ENCODE assay signal across 8 cellular contexts in the genomic region with DNA sequence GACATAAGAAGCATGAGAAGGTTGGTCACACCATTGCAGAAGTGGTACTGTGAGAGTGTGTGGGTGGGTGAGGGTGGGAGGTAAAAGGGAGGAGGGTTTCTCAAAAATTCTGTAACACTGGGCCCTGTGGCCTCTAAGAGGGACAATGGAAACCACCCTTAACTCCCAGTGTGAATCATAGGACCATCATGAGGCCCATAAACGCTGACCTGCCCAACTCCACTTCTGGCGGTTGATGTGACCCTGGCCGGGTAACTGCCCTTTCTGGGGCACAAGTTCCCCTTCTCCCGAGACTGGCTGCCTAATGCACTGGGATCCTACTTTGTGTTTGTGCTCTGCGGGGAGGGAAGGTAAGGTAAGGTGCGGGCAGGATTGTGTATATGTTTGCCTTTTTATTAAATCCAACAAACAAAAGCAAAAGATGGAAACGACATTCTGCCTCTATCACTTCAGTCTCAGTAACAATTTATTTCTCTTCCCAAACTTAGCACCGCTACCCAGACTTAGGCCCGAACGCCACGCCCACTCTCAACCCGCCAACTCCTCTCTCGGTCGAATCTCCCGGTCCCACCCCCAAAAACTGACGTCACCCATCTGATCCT. TPM values are rescaled to one million over a fixed set of nuclear protein-coding genes. Genes with fewer than 3 reads are reported as not detected.
DNase-seq lines count a peak whose midpoint lies in the region; ATAC-seq and TF ChIP-seq lines count a peak whose summit lies in the region.

No MANE protein-coding gene starts in this region.

- CTCF ChIA-PET in SK-N-SH (lab: Yijun Ruan, JAX) = interaction anchor here (0.8 to 2.0 kb wide), 7 partner anchors 10 to 45 kb away, joined by 3 to 11 read pairs (median 4); partner anchors contain the start of gene TSFM

- POLR2A ChIA-PET in SK-N-SH (lab: Yijun Ruan, JAX) = no interaction called here

- H3K36me3 ChIP-seq in SK-N-SH (replicated peaks in 1 of 2; ENCODE audit: control insufficient read depth in 1 of 2, insufficient read depth in 2 of 2, low read length in 1 of 2) (peaks cover 9 to 21% of the 10 kb centered on the region in 2 experiments), adrenal gland (replicated peaks in 1 of 2) (no peaks in the 10 kb centered on the region)

- intact Hi-C loops in adrenal gland (cut with DNase I) = loop anchor here in 1 of 2 donors (5.0 kb wide), 1 partner anchor 44 kb away; no protein-coding TSS in a partner anchor

- peak overlapping the region; percentile 93 for H3K4me2 ChIP-seq in SK-N-SH

- 2% methylated on average over 15 of the region's 16 CpGs for WGBS in SK-N-SH (ENCODE audit: low lambda C conversion rate)
- WGBS in adrenal gland, 4 donors = 1 to 2% (median 2%) methylated on average over 16 of the region's 16 CpGs

- H3K4me3 ChIP-seq in GM12865 (ENCODE audit: low read depth, low read length) (peak overlapping the region; percentile 91), SK-N-SH (ENCODE audit: low read depth in 2 of 2, low read length in 1 of 2) (peak overlapping the region; percentile 60 to 78), adrenal gland (peak overlapping the region in 3 of 4 donors; percentile 38 to 94 (median 71))

- TF ChIP-seq RAD21 in SK-N-SH (IDR thresholded peaks at IDR 0.05; ENCODE audit: low read length) = no peak

- ATAC-seq in HG02610 (IDR thresholded peaks at IDR 0.05; ENCODE audit: unreplicated experiment) = peak; percentile 73

- H3K27me3 ChIP-seq in SK-N-SH (ENCODE audit: insufficient read depth) (no peaks in the 10 kb centered on the region), adrenal gland (no peaks in the 10 kb centered on the region)

- peak overlapping the region; percentile 88 for H3K9ac ChIP-seq in SK-N-SH

- H3K4me1 ChIP-seq in SK-N-SH (ENCODE audit: control insufficient read depth in 1 of 2, insufficient read depth in 2 of 2, low read depth in 1 of 2, low read length in 1 of 2) = peaks cover 3 to 19% of the 10 kb centered on the region in 2 experiments; a peak in 1 of 4 replicates
- peaks cover 19 to 24% of the 10 kb centered on the region in 2 donors for H3K4me1 ChIP-seq in adrenal gland (replicated peaks in 1 of 2)

- H4K20me1 ChIP-seq in SK-N-SH (ENCODE audit: insufficient read depth) = no peaks in the 10 kb centered on the region

- TF ChIP-seq CTCF in GM12865 (IDR thresholded peaks at IDR 0.05; ENCODE audit: insufficient read depth, low read depth, low read length, missing control alignments) (no peak), SK-N-SH (IDR thresholded peaks at IDR 0.05) (no peak), adrenal gland (IDR thresholded peaks at IDR 0.05) (no peak)

- H2AFZ ChIP-seq in SK-N-SH (ENCODE audit: low read depth) = peak overlapping the region; percentile 88

- no peaks in the 10 kb centered on the region for H3K9me2 ChIP-seq in SK-N-SH

- TF ChIP-seq EP300 in SK-N-SH (IDR thresholded peaks at IDR 0.05; ENCODE audit: borderline replicate concordance in 1 of 2, low read depth in 1 of 2, low read length in 1 of 2) = no peak

- H3F3A ChIP-seq in SK-N-SH (replicated peaks; ENCODE audit: insufficient read depth) = peaks cover 3% of the 10 kb centered on the region

- H3K9me3 ChIP-seq in SK-N-SH (no peaks in the 10 kb centered on the region), adrenal gland (replicated peaks in 1 of 3) (no peaks in the 10 kb centered on the region)

- TF ChIP-seq POLR2A in adrenal gland (IDR thresholded peaks at IDR 0.05) = no peak

- H3K27ac ChIP-seq in SK-N-SH (ENCODE audit: low read depth in 2 of 2, low read length in 1 of 2) = peak overlapping the region; percentile 65 to 92
- H3K27ac ChIP-seq in adrenal gland = peak overlapping the region; percentile 61 to 94 (median 93)

- DNase-seq in GM12865 (ENCODE audit: low read depth) (peak; percentile 91), NCI-H1048 (lab: John Stamatoyannopoulos, UW) (peak; percentile 71), SK-N-SH (peak; percentile 93), adrenal gland (peak; percentile 86 to 94 (median 93)), hepatic stellate cell (ENCODE audit: low spot score) (peak; percentile 97), renal cortical epithelial cell (ENCODE audit: low read depth) (peak; percentile 78), occipital lobe (lab: John Stamatoyannopoulos, UW) (no peak)

- peaks cover 33% of the 10 kb centered on the region for H3K79me2 ChIP-seq in SK-N-SH (ENCODE audit: insufficient read depth)

TF ChIP-seq in SK-N-SH, 30 proteins besides CTCF, POLR2A, EP300 and RAD21:
- TF ChIP-seq FOSL2 (IDR thresholded peaks at IDR 0.05; ENCODE audit: borderline replicate concordance, low read depth) (0 out of 2 replicates have a peak, but pooled peaks have one; percentile 3), GABPA (IDR thresholded peaks at IDR 0.05; ENCODE audit: low read depth) (no peak)

RNA-seq across cellular contexts. Expression of gene METTL1, which starts 0.5 kb away (rescaled TPM):
- polyA plus RNA-seq in SK-N-SH (2012; rRNA removed) = 28.0 and 33.2 TPM in 2 replicates
- polyA plus RNA-seq in SK-N-SH (2012; cell fraction: cytosol; rRNA removed) = 21.1 and 21.7 TPM in 2 replicates
- 65.6 and 65.7 TPM in 2 replicates for polyA plus RNA-seq in SK-N-SH (2012; cell fraction: nucleus; rRNA removed)
- total RNA-seq in adrenal gland = 10 to 100 TPM in 7 of 8 donors, 1 to 10 TPM in 1; 4.7 to 56.8 (median 18.9) TPM
- 10 to 100 TPM; 53.4 to 87.8 (median 62.6) TPM for polyA plus RNA-seq in adrenal gland
- total RNA-seq in renal cortical epithelial cell = 6.1 and 6.4 TPM in 2 replicates
- 0.94 TPM for total RNA-seq in occipital lobe

RNA-seq across cellular contexts. Expression of gene EEF1AKMT3, which starts 1.0 kb away (rescaled TPM):
- polyA plus RNA-seq in SK-N-SH (2012; rRNA removed) = 10.3 and 10.8 TPM in 2 replicates
- 10.6 and 11.1 TPM in 2 replicates for polyA plus RNA-seq in SK-N-SH (2012; cell fraction: cytosol; rRNA removed)
- 12.7 and 13.1 TPM in 2 replicates for polyA plus RNA-seq in SK-N-SH (2012; cell fraction: nucleus; rRNA removed)
- 10 to 100 TPM in 5 of 8 donors, 1 to 10 TPM in 3; 4.4 to 35.9 (median 13.1) TPM for total RNA-seq in adrenal gland
- 1 to 10 TPM; 2.4 to 9.9 (median 3.4) TPM for polyA plus RNA-seq in adrenal gland
- 4.2 and 4.3 TPM in 2 replicates for total RNA-seq in renal cortical epithelial cell
- total RNA-seq in occipital lobe = 2.2 TPM

RNA-seq across cellular contexts. Expression of gene CYP27B1, which starts 4.5 kb away (rescaled TPM):
- polyA plus RNA-seq in SK-N-SH (2012; rRNA removed) = 1.7 and 2.3 TPM in 2 replicates
- polyA plus RNA-seq in SK-N-SH (2012; cell fraction: cytosol; rRNA removed) = 0.41 and 0.59 TPM in 2 replicates
- 19.4 TPM in 2 replicates for polyA plus RNA-seq in SK-N-SH (2012; cell fraction: nucleus; rRNA removed)
- 10 to 100 TPM in 1 of 8 donors, 1 to 10 TPM in 6, under 1 TPM in 1; 0.48 to 10.4 (median 3.1) TPM for total RNA-seq in adrenal gland
- polyA plus RNA-seq in adrenal gland = 1 to 10 TPM; 2.5 to 3.8 (median 3.5) TPM
- total RNA-seq in renal cortical epithelial cell = 0.50 and 0.87 TPM in 2 replicates
- not detected for total RNA-seq in occipital lobe

RNA-seq across cellular contexts. Expression of gene TSFM, which starts 11.2 kb away (rescaled TPM):
- polyA plus RNA-seq in SK-N-SH (2012; rRNA removed) (23.0 and 28.7 TPM in 2 replicates), adrenal gland (10 to 100 TPM; 31.5 to 82.6 (median 62.5) TPM)
- 21.6 and 24.8 TPM in 2 replicates for polyA plus RNA-seq in SK-N-SH (2012; cell fraction: cytosol; rRNA removed)
- 22.6 and 32.2 TPM in 2 replicates for polyA plus RNA-seq in SK-N-SH (2012; cell fraction: nucleus; rRNA removed)
- total RNA-seq in adrenal gland (100 to 1,000 TPM in 2 of 8 donors, 10 to 100 TPM in 6; 40.4 to 107 (median 69.5) TPM), renal cortical epithelial cell (24.8 and 43.6 TPM in 2 replicates), occipital lobe (27.3 TPM)

RNA-seq across cellular contexts. Expression of gene MARCHF9, which starts 16.5 kb away (rescaled TPM):
- polyA plus RNA-seq in SK-N-SH (2012; rRNA removed) = 21.2 and 24.2 TPM in 2 replicates
- 11.5 and 17.1 TPM in 2 replicates for polyA plus RNA-seq in SK-N-SH (2012; cell fraction: cytosol; rRNA removed)
- polyA plus RNA-seq in SK-N-SH (2012; cell fraction: nucleus; rRNA removed) = 37.4 and 43.9 TPM in 2 replicates
- total RNA-seq in adrenal gland = 10 to 100 TPM in 7 of 8 donors, 1 to 10 TPM in 1; 8.2 to 23.4 (median 16.6) TPM
- polyA plus RNA-seq in adrenal gland = 10 to 100 TPM in 2 of 3 donors, 1 to 10 TPM in 1; 9.5 to 45.1 (median 44.0) TPM
- total RNA-seq in renal cortical epithelial cell = 3.1 and 8.5 TPM in 2 replicates
- total RNA-seq in occipital lobe = 15.9 TPM
